ENCODE assay signal across 7 cellular contexts in genomic region chr1:42847111-42847580, GRCh38. TPM values are rescaled to one million over a fixed set of nuclear protein-coding genes. Genes with fewer than 3 reads are reported as not detected.
DNase-seq lines count a peak whose midpoint lies in the region; ATAC-seq and TF ChIP-seq lines count a peak whose summit lies in the region.

No MANE protein-coding gene starts in this region.

- H3K9me3 ChIP-seq in left ventricle myocardium inferior (replicated peaks), result peaks cover 19% of the 10 kb centered on the region

- H3K36me3 ChIP-seq in H7 (replicated peaks; ENCODE audit: control insufficient read depth, insufficient read depth, low read length), result peaks cover 16% of the 10 kb centered on the region
- peaks cover 41% of the 10 kb centered on the region for H3K36me3 ChIP-seq in left ventricle myocardium inferior

- TF ChIP-seq CTCF in VCaP (conservative IDR thresholded peaks at IDR 0.05) (no peak), left ventricle myocardium inferior (IDR thresholded peaks at IDR 0.05; ENCODE audit: borderline replicate concordance) (no peak), omental fat pad (IDR thresholded peaks at IDR 0.05) (no peak)

- H3K4me1 ChIP-seq in left ventricle myocardium inferior, result peaks cover 34% of the 10 kb centered on the region

- DNase-seq in H7 (no peak), left ventricle myocardium inferior (no peak), omental fat pad (ENCODE audit: low spot score) (no peak)
- peak; percentile 27 for DNase-seq in stimulated activated CD8-positive, alpha-beta memory T cell treated with anti-CD3 and anti-CD28 coated beads, Interleukin-4, amount 100 ng/mL, for 48 hours
- DNase-seq in stimulated activated CD4-positive, alpha-beta T cell treated with anti-CD3 and anti-CD28 coated beads, Interleukin-4, amount 100 ng/mL, for 1 hour, result no peak
- DNase-seq in stimulated activated CD4-positive, alpha-beta T cell treated with anti-CD3 and anti-CD28 coated beads, Interleukin-4, amount 100 ng/mL, for 4 hours, result no peak

- peak overlapping the region; percentile 75; the same call in 1 of the 2 replicates for H3K27ac ChIP-seq in VCaP
- peak overlapping the region; percentile 92 for H3K27ac ChIP-seq in left ventricle myocardium inferior (replicated peaks)

- no peak for ATAC-seq in omental fat pad (ENCODE audit: low FRiP score)

- H3K27me3 ChIP-seq in H7 (ENCODE audit: control insufficient read depth, insufficient read depth, low read length) (no peaks in the 10 kb centered on the region; the same call in 1 of the 2 replicates), left ventricle myocardium inferior (ENCODE audit: low read depth) (no peaks in the 10 kb centered on the region)

- intact Hi-C loops in left ventricle myocardium inferior (cut with micrococcal nuclease), result loop anchor here (5.0 kb wide), 1 partner anchor 80 kb away; the partner anchor contains the start of genes C1orf50 and P3H1

- peak overlapping the region; percentile 81 for H3K4me3 ChIP-seq in H7 (ENCODE audit: insufficient read depth, low read depth, low read length)
- H3K4me3 ChIP-seq in left ventricle myocardium inferior, result peak overlapping the region; percentile 94

RNA-seq across cellular contexts. Expression of gene ZNF691, which starts 0.7 kb away (rescaled TPM):
- 30.4 and 33.5 TPM in 2 replicates for total RNA-seq in H7 (2014; rRNA removed; shearing (Covaris generic))
- total RNA-seq in left ventricle myocardium inferior (8.9 TPM), omental fat pad (10 to 100 TPM in 1 of 4 donors, 1 to 10 TPM in 3; 6.2 to 11.2 (median 8.8) TPM)

RNA-seq across cellular contexts. Expression of gene SVBP, which starts 29.9 kb away (rescaled TPM):
- total RNA-seq in H7 (2014; rRNA removed; shearing (Covaris generic)), result 45.4 and 65.2 TPM in 2 replicates
- total RNA-seq in left ventricle myocardium inferior (10.9 TPM), omental fat pad (10 to 100 TPM; 12.1 to 40.7 (median 22.5) TPM)

RNA-seq across cellular contexts. Expression of gene ERMAP, which starts 30.2 kb away (rescaled TPM):
- total RNA-seq in H7 (2014; rRNA removed; shearing (Covaris generic)), result 4.6 and 5.0 TPM in 2 replicates
- total RNA-seq in left ventricle myocardium inferior (4.7 TPM), omental fat pad (10 to 100 TPM in 3 of 4 donors, 1 to 10 TPM in 1; 5.8 to 13.2 (median 12.6) TPM)
